ENCODE assay signal across 18 cellular contexts in genomic region chr11:2203440-2204259, GRCh38. TPM values are rescaled to one million over a fixed set of nuclear protein-coding genes. Genes with fewer than 3 reads are reported as not detected.
DNase-seq lines count a peak whose midpoint lies in the region; ATAC-seq and TF ChIP-seq lines count a peak whose summit lies in the region.
"Had no signal": no experiment of that assay in that cellular context is flagged by ENCODE, and none has a peak within 500 bp of the region (broad histone marks: within the 10 kb centered on the region; RNA-seq: fewer than 3 reads in every experiment).

No MANE protein-coding gene starts in this region.

- no peaks in the 10 kb centered on the region for H3K27me3 Mint-ChIP-seq in natural killer cell treated with Interleukin-12 subunit alpha and Interleukin-12 subunit beta and Interleukin-15 and Interleukin-18, amount 100 ng/mL, for 72 hours
- H3K27me3 Mint-ChIP-seq in natural killer cell (ENCODE audit: low read depth in 2 of 2) (no peaks in the 10 kb centered on the region), immature natural killer cell (ENCODE audit: low read depth in 3 of 3) (no peaks in the 10 kb centered on the region)
- H3K27me3 Mint-ChIP-seq: naive thymus-derived CD8-positive, alpha-beta T cell had no signal

- no peaks in the 10 kb centered on the region for H3K9me3 Mint-ChIP-seq in natural killer cell treated with Interleukin-12 subunit alpha and Interleukin-12 subunit beta and Interleukin-15 and Interleukin-18, amount 100 ng/mL, for 72 hours
- H3K9me3 Mint-ChIP-seq in natural killer cell (peaks cover 2 to 3% of the 10 kb centered on the region in 2 donors), immature natural killer cell (peaks cover 0 to 3% (median 0%) of the 10 kb centered on the region in 6 donors)

- intact Hi-C loops in natural killer cell (cut with micrococcal nuclease), result no loop called here
- intact Hi-C loops in colonic mucosa (cut with DNase I), result loop anchor here (10.0 kb wide), 1 partner anchor 321 kb away; no protein-coding TSS in a partner anchor
- intact Hi-C loops in upper lobe of right lung (cut with DNase I), result no loop called here

- H3K9me3 ChIP-seq in colonic mucosa, result no peaks in the 10 kb centered on the region
- no peaks in the 10 kb centered on the region for H3K9me3 ChIP-seq in mucosa of rectum (ENCODE audit: control insufficient read depth in 2 of 2, low read length in 2 of 2)
- no peaks in the 10 kb centered on the region for H3K9me3 ChIP-seq in upper lobe of right lung
- H3K9me3 ChIP-seq: psoas muscle had no signal

- no peak for ATAC-seq in natural killer cell treated with Interleukin-12 subunit alpha and Interleukin-12 subunit beta and Interleukin-15 and Interleukin-18, amount 100 ng/mL, for 72 hours
- no peak for ATAC-seq in natural killer cell
- ATAC-seq in upper lobe of right lung, result no peak
- ATAC-seq: naive thymus-derived CD8-positive, alpha-beta T cell; psoas muscle; T-cell had no signal

- H3K4me3 Mint-ChIP-seq in natural killer cell treated with Interleukin-12 subunit alpha and Interleukin-12 subunit beta and Interleukin-15 and Interleukin-18, amount 100 ng/mL, for 72 hours, result no peak overlapping the region
- H3K4me3 Mint-ChIP-seq in natural killer cell (no peak overlapping the region), immature natural killer cell (no peak overlapping the region)
- H3K4me3 Mint-ChIP-seq: naive thymus-derived CD8-positive, alpha-beta T cell; T-cell had no signal

- peaks cover 0 to 6% of the 10 kb centered on the region in 2 donors for H3K4me1 Mint-ChIP-seq in natural killer cell treated with Interleukin-12 subunit alpha and Interleukin-12 subunit beta and Interleukin-15 and Interleukin-18, amount 100 ng/mL, for 72 hours (ENCODE audit: low read depth in 2 of 2)
- H3K4me1 Mint-ChIP-seq in natural killer cell (peaks cover 0 to 6% of the 10 kb centered on the region in 2 donors), immature natural killer cell (no peaks in the 10 kb centered on the region)
- H3K4me1 Mint-ChIP-seq: naive thymus-derived CD8-positive, alpha-beta T cell; T-cell had no signal

- H3K27me3 ChIP-seq in colonic mucosa (no peaks in the 10 kb centered on the region), mucosa of rectum (ENCODE audit: control insufficient read depth in 2 of 2, insufficient read depth in 2 of 2, low read length in 2 of 2) (no peaks in the 10 kb centered on the region), upper lobe of right lung (no peaks in the 10 kb centered on the region)

- H3K27ac Mint-ChIP-seq in natural killer cell treated with Interleukin-12 subunit alpha and Interleukin-12 subunit beta and Interleukin-15 and Interleukin-18, amount 100 ng/mL, for 72 hours, result no peak overlapping the region
- H3K27ac Mint-ChIP-seq in natural killer cell, result no peak overlapping the region
- no peak overlapping the region for H3K27ac Mint-ChIP-seq in immature natural killer cell
- H3K27ac Mint-ChIP-seq: naive thymus-derived CD8-positive, alpha-beta T cell; T-cell had no signal

- DNase-seq in natural killer cell treated with Interleukin-12 subunit alpha and Interleukin-12 subunit beta and Interleukin-15 and Interleukin-18, amount 100 ng/mL, for 72 hours (ENCODE audit: low spot score), result peak; percentile 28
- no peak for DNase-seq in natural killer cell
- DNase-seq in colonic mucosa, result peak; percentile 58
- DNase-seq in upper lobe of right lung, result peak; percentile 60
- DNase-seq in immature natural killer cell, result no peak
- DNase-seq in germinal center (ENCODE audit: low spot score), result no peak
- no peak for DNase-seq in HCEC 1CT
- DNase-seq: Calu3, foreskin keratinocyte, NCI-H146 had no signal

- peak overlapping the region in 1 of 2 donors; percentile 50 for H3K9ac ChIP-seq in colonic mucosa (ENCODE audit: low read depth in 2 of 2, low read length in 2 of 2)
- no peak overlapping the region for H3K9ac ChIP-seq in mucosa of rectum (ENCODE audit: low read depth in 1 of 2, low read length in 2 of 2)

- no peak overlapping the region for H3K27ac ChIP-seq in colonic mucosa
- peak overlapping the region; percentile 27 to 67 for H3K27ac ChIP-seq in mucosa of rectum (ENCODE audit: low read depth in 2 of 2, low read length in 2 of 2)
- H3K27ac ChIP-seq in upper lobe of right lung, result no peak overlapping the region
- H3K27ac ChIP-seq: foreskin keratinocyte, psoas muscle had no signal

- no peaks in the 10 kb centered on the region for H3K36me3 Mint-ChIP-seq in natural killer cell treated with Interleukin-12 subunit alpha and Interleukin-12 subunit beta and Interleukin-15 and Interleukin-18, amount 100 ng/mL, for 72 hours
- H3K36me3 Mint-ChIP-seq in natural killer cell (no peaks in the 10 kb centered on the region), immature natural killer cell (peaks cover 0 to 4% (median 0%) of the 10 kb centered on the region in 3 donors)

- no peak overlapping the region for H3K4me3 ChIP-seq in colonic mucosa
- no peak overlapping the region for H3K4me3 ChIP-seq in mucosa of rectum (ENCODE audit: low read length in 2 of 2)
- H3K4me3 ChIP-seq in upper lobe of right lung, result no peak overlapping the region
- H3K4me3 ChIP-seq: lung, psoas muscle had no signal

- H3K4me1 ChIP-seq in colonic mucosa, result peaks cover 11% of the 10 kb centered on the region
- peaks cover 9% of the 10 kb centered on the region in 2 donors for H3K4me1 ChIP-seq in mucosa of rectum (ENCODE audit: control insufficient read depth in 2 of 2, insufficient read depth in 2 of 2, low read length in 2 of 2)
- H3K4me1 ChIP-seq in upper lobe of right lung, result no peaks in the 10 kb centered on the region
- H3K4me1 ChIP-seq: psoas muscle had no signal

- TF ChIP-seq CTCF in natural killer cell (IDR thresholded peaks at IDR 0.05) (no peak), colonic mucosa (IDR thresholded peaks at IDR 0.05) (no peak), upper lobe of right lung (IDR thresholded peaks at IDR 0.05) (no peak)

- H3K36me3 ChIP-seq in colonic mucosa, result no peaks in the 10 kb centered on the region
- no peaks in the 10 kb centered on the region for H3K36me3 ChIP-seq in mucosa of rectum (ENCODE audit: control insufficient read depth in 2 of 2, insufficient read depth in 2 of 2, low read length in 2 of 2)
- H3K36me3 ChIP-seq in upper lobe of right lung, result no peaks in the 10 kb centered on the region

RNA-seq across cellular contexts. Expression of gene TH, which starts 32.0 kb away (rescaled TPM):
- not detected for total RNA-seq in natural killer cell treated with Interleukin-12 subunit alpha and Interleukin-12 subunit beta and Interleukin-15 and Interleukin-18, amount 100 ng/mL, for 72 hours
- total RNA-seq in natural killer cell (not detected), colonic mucosa (under 1 TPM in 1 of 2 donors, not detected in 1; 0.15 TPM), upper lobe of right lung (not detected)
- not detected for polyA plus RNA-seq in immature natural killer cell
- total RNA-seq: Calu3; naive thymus-derived CD8-positive, alpha-beta T cell; subcutaneous adipose tissue; T-cell had no signal
- polyA plus RNA-seq: naive thymus-derived CD8-positive, alpha-beta T cell had no signal

RNA-seq across cellular contexts. Expression of gene INS, which starts 42.6 kb away (rescaled TPM):
- total RNA-seq in natural killer cell treated with Interleukin-12 subunit alpha and Interleukin-12 subunit beta and Interleukin-15 and Interleukin-18, amount 100 ng/mL, for 72 hours, result not detected
- total RNA-seq in natural killer cell (not detected), colonic mucosa (under 1 TPM in 1 of 2 donors, not detected in 1; 0.84 TPM), upper lobe of right lung (not detected)
- not detected for polyA plus RNA-seq in immature natural killer cell
- total RNA-seq: Calu3; foreskin keratinocyte; lung; M059J; naive thymus-derived CD8-positive, alpha-beta T cell; psoas muscle; RPMI7951; subcutaneous adipose tissue had no signal
- polyA plus RNA-seq: foreskin keratinocyte; naive thymus-derived CD8-positive, alpha-beta T cell had no signal

Comparison
In these comparisons a context has a peak if more than half of its experiments do, and no peak if none do; other contexts are left out.
1. DNase-seq: peak in natural killer cell treated with Interleukin-12 subunit alpha and Interleukin-12 subunit beta and Interleukin-15 and Interleukin-18, amount 100 ng/mL, for 72 hours (single experiment), colonic mucosa (single experiment) and upper lobe of right lung (single experiment); none in natural killer cell (single experiment), immature natural killer cell (0 of 3), germinal center (single experiment) and HCEC 1CT (single experiment).
2. H3K27ac ChIP-seq: peak in mucosa of rectum (2 of 2); none in colonic mucosa (single experiment) and upper lobe of right lung (single experiment).